Comparison of ENCODE assay signal across 14 cellular contexts in the genomic region with DNA sequence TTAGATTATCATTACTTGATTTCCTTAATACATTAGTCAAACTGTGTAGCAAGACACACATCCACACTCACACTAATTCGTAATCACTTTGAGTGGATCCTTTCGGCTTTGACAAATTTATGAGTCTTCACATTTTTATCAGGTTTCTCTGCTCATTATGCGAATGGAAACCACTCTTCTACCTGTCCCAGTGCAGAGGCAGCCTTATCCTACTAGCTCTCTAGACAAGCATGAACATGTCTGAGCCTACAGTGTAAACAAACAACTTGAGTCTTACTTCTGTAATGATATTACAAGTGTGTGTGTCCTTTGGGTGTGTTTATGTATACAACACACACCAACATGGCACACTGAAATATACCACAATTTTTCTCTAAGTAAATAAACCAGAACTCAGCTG.
"Had no signal": no experiment of that assay in that cellular context is flagged by ENCODE, and none has a peak within 500 bp of the region (broad histone marks: within the 10 kb centered on the region; RNA-seq: fewer than 3 reads in every experiment).

No MANE protein-coding gene starts in this region.

- H3K9me3 ChIP-seq: esophagus muscularis mucosa, right lobe of liver, thyroid gland had no signal

- H3K4me3 ChIP-seq: dorsolateral prefrontal cortex, esophagus muscularis mucosa, heart left ventricle, right lobe of liver, thyroid gland had no signal

- H3K27me3 ChIP-seq: brain microvascular endothelial cell, dorsolateral prefrontal cortex, esophagus muscularis mucosa, right lobe of liver, thyroid gland had no signal

- H3K36me3 ChIP-seq: brain microvascular endothelial cell, esophagus muscularis mucosa, heart left ventricle, right lobe of liver, thyroid gland had no signal

- H3K4me1 ChIP-seq: esophagus muscularis mucosa, heart left ventricle, right lobe of liver, thyroid gland had no signal

- DNase-seq: activated CD4-positive, alpha-beta memory T cell treated with anti-CD3 and anti-CD28 coated beads, Interleukin-2, amount 10 ng/mL, durations not matched to agents 7 days and 5 days; activated CD4-positive, alpha-beta T cell treated with anti-CD3 and anti-CD28 coated beads for 36 hours; activated gamma-delta T cell; activated naive CD8-positive, alpha-beta T cell treated with anti-CD3 and anti-CD28 coated beads for 36 hours; activated T-cell treated with anti-CD3 and anti-CD28 coated beads, Interleukin-2, amount 50 U/mL, for 48 hours; brain microvascular endothelial cell; dorsolateral prefrontal cortex; heart left ventricle; occipital lobe; right lobe of liver; thyroid gland had no signal

- H3K27ac ChIP-seq: brain microvascular endothelial cell, dorsolateral prefrontal cortex, esophagus muscularis mucosa, heart left ventricle, right lobe of liver, thyroid gland, VCaP had no signal

- ATAC-seq: activated CD4-positive, alpha-beta T cell treated with anti-CD3 and anti-CD28 coated beads for 36 hours; heart left ventricle; right lobe of liver; stimulated activated effector memory CD8-positive, alpha-beta T cell treated with anti-CD3 and anti-CD28 coated beads, Interleukin-12 subunit alpha, Interleukin-12 subunit beta, amount 100 ng/mL, for 72 hours had no signal
